ENCODE assay signal across 31 cellular contexts in genomic region chr6:133052465-133052864, GRCh38.
DNase-seq lines count a peak whose midpoint lies in the region; ATAC-seq, FAIRE-seq and TF ChIP-seq lines count a peak whose summit lies in the region.
"Had no signal": no experiment of that assay in that cellular context is flagged by ENCODE, and none has a peak within 500 bp of the region (broad histone marks: within the 10 kb centered on the region; RNA-seq: fewer than 3 reads in every experiment).

No MANE protein-coding gene starts in this region.

- TF ChIP-seq RAD21 in HepG2 (CRISPR knock-in tag; IDR thresholded peaks at IDR 0.05) = no peak

- H3K27ac ChIP-seq in HepG2 (ENCODE audit: extremely low read length, insufficient read depth, low read length) (no peak overlapping the region), right lobe of liver (no peak overlapping the region), HEK293 (ENCODE audit: extremely low read depth, low read depth, low read length) (no peak overlapping the region)
- H3K27ac ChIP-seq: 22Rv1; A549; BLaER1; BLaER1 treated with 17β-estradiol and CSF1 and Interleukin-3, amounts not matched to agents 10 nM and 100 nM; C4-2B had no signal

- no peaks in the 10 kb centered on the region for H4K20me1 ChIP-seq in HepG2 (ENCODE audit: insufficient read depth, low read length)
- H4K20me1 ChIP-seq: BLaER1; BLaER1 treated with 17β-estradiol and CSF1 and Interleukin-3, amounts not matched to agents 10 nM and 100 nM had no signal

- TF ChIP-seq EP300 in HepG2 (IDR thresholded peaks at IDR 0.05; ENCODE audit: low read depth in 2 of 2, low read length in 2 of 2) = no peak
- TF ChIP-seq EP300 in HepG2 (CRISPR knock-in tag; IDR thresholded peaks at IDR 0.05; ENCODE audit: borderline replicate concordance) = no peak

- TF ChIP-seq CTCF in HepG2 (CRISPR knock-in tag; IDR thresholded peaks at IDR 0.05) (no peak), right lobe of liver (IDR thresholded peaks at IDR 0.05) (no peak), HEK293 (tag by site-specific recombination; IDR thresholded peaks at IDR 0.05) (no peak)

- H3K9me3 ChIP-seq in HepG2 (ENCODE audit: low read length) = no peaks in the 10 kb centered on the region
- no peaks in the 10 kb centered on the region for H3K9me3 ChIP-seq in right lobe of liver
- H3K9me3 ChIP-seq in HEK293 (ENCODE audit: control insufficient read depth, insufficient read depth, low read depth, low read length) = no peaks in the 10 kb centered on the region
- H3K9me3 ChIP-seq: A549; BE2C; BLaER1; BLaER1 treated with 17β-estradiol and CSF1 and Interleukin-3, amounts not matched to agents 10 nM and 100 nM; Caco-2 had no signal

- no peak overlapping the region for H2AFZ ChIP-seq in HepG2 (ENCODE audit: low read length)

- intact Hi-C loops in HepG2 (cut with micrococcal nuclease; ENCODE audit: unreplicated experiment) = no loop called here
- intact Hi-C loops in right lobe of liver (cut with DNase I) = no loop called here

- H3K79me2 ChIP-seq in HepG2 (ENCODE audit: insufficient read depth, low read length) = no peaks in the 10 kb centered on the region

- 95% methylated on average over 2 of the region's 2 CpGs for WGBS in HepG2 (ENCODE audit: low lambda C conversion rate)
- 90% methylated on average over 2 of the region's 2 CpGs for WGBS in right lobe of liver (ENCODE audit: insufficient coverage, low coverage, low lambda C conversion rate, missing lambda C conversion rate)

- POLR2A ChIA-PET in HepG2 (lab: Yijun Ruan, JAX) = no interaction called here
- POLR2A ChIA-PET in HEK293 (lab: Yijun Ruan, JAX) = no interaction called here

- no TSS peak for BruUV-seq in HepG2 (replicated peaks; lab: Mats Ljungman, UMichigan)

- H3K4me1 ChIP-seq in HepG2 (ENCODE audit: insufficient read depth, low read length) = peaks cover 6% of the 10 kb centered on the region; the same call in 1 of the 2 replicates
- no peaks in the 10 kb centered on the region for H3K4me1 ChIP-seq in right lobe of liver
- no peaks in the 10 kb centered on the region for H3K4me1 ChIP-seq in HEK293 (ENCODE audit: control insufficient read depth, insufficient read depth, low read length)
- H3K4me1 ChIP-seq: A549; BE2C; BLaER1; BLaER1 treated with 17β-estradiol and CSF1 and Interleukin-3, amounts not matched to agents 10 nM and 100 nM; Caco-2 had no signal

- no peak for DNase-seq in HepG2 (ENCODE audit: low spot score)
- DNase-seq in right lobe of liver = no peak
- DNase-seq in activated naive CD4-positive, alpha-beta T cell (lab: John Stamatoyannopoulos, UW) = no peak
- DNase-seq: 8988T; ACHN; AML-193; BE2C; C1 segment of cervical spinal cord; Caco-2; Calu3; CD4-positive, alpha-beta memory T cell; CD4-positive, alpha-beta T cell; CD4-positive, CD25-positive, alpha-beta regulatory T cell; CD8-positive, alpha-beta memory T cell; CD8-positive, alpha-beta T cell; COR-L47; DMS 273 treated with DMSO at 0.1 percent for 48 hours; DMS153; DMS53; DMS79; DMS79 treated with DMSO at 0.1 percent for 48 hours; DND-41; EL had no signal

- in situ Hi-C loops in HepG2 (cut with HindIII; ENCODE audit: extremely low pct_ligation_motif_present, low pct_unique_long_range_greater_than_20kb) = no loop called here

- H3K36me3 ChIP-seq in HepG2 (replicated peaks in 1 of 2; ENCODE audit: control insufficient read depth in 1 of 2, insufficient read depth in 2 of 2, low read length in 2 of 2) = no peaks in the 10 kb centered on the region
- no peaks in the 10 kb centered on the region for H3K36me3 ChIP-seq in right lobe of liver
- no peaks in the 10 kb centered on the region for H3K36me3 ChIP-seq in HEK293 (ENCODE audit: control insufficient read depth in 2 of 2, insufficient read depth in 1 of 2, low read length in 2 of 2)
- H3K36me3 ChIP-seq: BE2C; BLaER1; BLaER1 treated with 17β-estradiol and CSF1 and Interleukin-3, amounts not matched to agents 10 nM and 100 nM had no signal

- CTCF ChIA-PET in HepG2 (lab: Yijun Ruan, JAX; ENCODE audit: low intra/inter-chr PET ratio, low total read pairs) (no interaction called here), HEK293 (lab: Yijun Ruan, JAX) (interaction anchor here (1.0 kb wide), 2 partner anchors 11 to 222 kb away, joined by 3 to 4 read pairs; no protein-coding TSS in a partner anchor)

- H3K9ac ChIP-seq in HepG2 (ENCODE audit: insufficient read depth, low read depth, low read length) = no peak overlapping the region
- H3K9ac ChIP-seq: BLaER1; BLaER1 treated with 17β-estradiol and CSF1 and Interleukin-3, amounts not matched to agents 10 nM and 100 nM had no signal

- H3K4me3 ChIP-seq in HepG2 (replicated peaks in 1 of 3; ENCODE audit: insufficient read depth in 1 of 3, low read depth in 2 of 3, low read length in 3 of 3) (no peak overlapping the region), right lobe of liver (no peak overlapping the region), HEK293 (ENCODE audit: low read depth, low read length) (no peak overlapping the region)
- H3K4me3 ChIP-seq: A549; BLaER1; BLaER1 treated with 17β-estradiol and CSF1 and Interleukin-3, amounts not matched to agents 10 nM and 100 nM had no signal

- H3K4me2 ChIP-seq in HepG2 (ENCODE audit: low read depth, low read length) = no peak overlapping the region
- H3K4me2 ChIP-seq: A549; BLaER1; BLaER1 treated with 17β-estradiol and CSF1 and Interleukin-3, amounts not matched to agents 10 nM and 100 nM had no signal

- ATAC-seq in HepG2 (no peak), right lobe of liver (no peak)
- ATAC-seq: A549; CD8-positive, alpha-beta T cell had no signal

- H3K27me3 ChIP-seq in HepG2 (ENCODE audit: control insufficient read depth in 1 of 2, insufficient read depth in 2 of 2, low read length in 2 of 2) = no peaks in the 10 kb centered on the region
- no peaks in the 10 kb centered on the region for H3K27me3 ChIP-seq in right lobe of liver
- H3K27me3 ChIP-seq: BE2C; BLaER1; BLaER1 treated with 17β-estradiol and CSF1 and Interleukin-3, amounts not matched to agents 10 nM and 100 nM had no signal

- no peak for TF ChIP-seq POLR2A in HepG2 (IDR thresholded peaks at IDR 0.05; ENCODE audit: insufficient read depth in 1 of 2, low read depth in 2 of 2, low read length in 2 of 2)
- TF ChIP-seq POLR2A in right lobe of liver (IDR thresholded peaks at IDR 0.05) = no peak

- FAIRE-seq in HepG2 (lab: Jason Lieb, UNC) = no peak
- FAIRE-seq: A204.1, A549, D721Med had no signal

TF ChIP-seq in HepG2, 621 proteins besides CTCF, POLR2A, EP300 and RAD21:
- peak; percentile 90 for TF ChIP-seq ATF7 (IDR thresholded peaks at IDR 0.05)
- TF ChIP-seq ATF7 (CRISPR knock-in tag; IDR thresholded peaks at IDR 0.05) = no peak
- TF ChIP-seq LRRFIP1 (CRISPR knock-in tag; conservative IDR thresholded peaks at IDR 0.05) = no peak
TF ChIP-seq in HepG2: peak in this region for 1.

TF ChIP-seq in HEK293, 187 proteins besides CTCF, POLR2A, EP300 and RAD21:
- TF ChIP-seq, protein P1, sequence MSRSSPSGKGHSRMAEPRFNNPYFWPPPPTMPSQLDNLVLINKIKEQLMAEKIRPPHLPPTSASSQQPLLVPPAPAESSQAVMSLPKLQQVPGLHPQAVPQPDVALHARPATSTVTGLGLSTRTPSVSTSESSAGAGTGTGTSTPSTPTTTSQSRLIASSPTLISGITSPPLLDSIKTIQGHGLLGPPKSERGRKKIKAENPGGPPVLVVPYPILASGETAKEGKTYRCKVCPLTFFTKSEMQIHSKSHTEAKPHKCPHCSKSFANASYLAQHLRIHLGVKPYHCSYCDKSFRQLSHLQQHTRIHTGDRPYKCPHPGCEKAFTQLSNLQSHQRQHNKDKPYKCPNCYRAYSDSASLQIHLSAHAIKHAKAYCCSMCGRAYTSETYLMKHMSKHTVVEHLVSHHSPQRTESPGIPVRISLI (tag by site-specific recombination; IDR thresholded peaks at IDR 0.05) = no peak
- peak; percentile 70 for TF ChIP-seq ATF2 (tag by site-specific recombination; IDR thresholded peaks at IDR 0.05; ENCODE audit: low read depth)
TF ChIP-seq in HEK293: peak in this region for 1.

Comparison
In these comparisons a context has a peak if more than half of its experiments do, and no peak if none do; other contexts are left out.
1. Of the 63 proteins assayed by ChIP-seq in both HepG2 and HEK293: peak only in HepG2: none; only in HEK293: ATF2; in both: none; in neither: 62.